In genomic region chr21:44427241-44428120, GRCh38 we compare ENCODE assay signal across 10 cellular contexts. TPM values are rescaled to one million over a fixed set of nuclear protein-coding genes. Genes with fewer than 3 reads are reported as not detected.
DNase-seq lines count a peak whose midpoint lies in the region; ATAC-seq and TF ChIP-seq lines count a peak whose summit lies in the region.
"Had no signal": no experiment of that assay in that cellular context is flagged by ENCODE, and none has a peak within 500 bp of the region (broad histone marks: within the 10 kb centered on the region; RNA-seq: fewer than 3 reads in every experiment).

No MANE protein-coding gene starts in this region.

- DNase-seq in DMS53 (lab: John Stamatoyannopoulos, UW) (peak; percentile 96), NCI-H1092 (lab: John Stamatoyannopoulos, UW) (peak; percentile 47), RWPE2 (ENCODE audit: low spot score) (peak; percentile 60), mesenteric fat pad (ENCODE audit: low spot score) (peak; percentile 62), kidney tubule cell (ENCODE audit: low spot score) (no peak), foreskin fibroblast (no peak)

- no peaks in the 10 kb centered on the region for H3K27me3 ChIP-seq in RWPE2 (ENCODE audit: insufficient read depth, poor library complexity, severe bottlenecking)
- H3K27me3 ChIP-seq: colonic mucosa had no signal

- no peak for TF ChIP-seq CTCF in RWPE2 (IDR thresholded peaks at IDR 0.05; ENCODE audit: poor library complexity, severe bottlenecking)
- no peak for TF ChIP-seq CTCF in foreskin fibroblast (IDR thresholded peaks at IDR 0.05; ENCODE audit: low read depth, low read length)

- no peaks in the 10 kb centered on the region for H3K36me3 ChIP-seq in RWPE2 (ENCODE audit: low read depth)
- H3K36me3 ChIP-seq: colonic mucosa had no signal

- H3K9me3 ChIP-seq in RWPE2 (ENCODE audit: severe bottlenecking): peaks cover 4% of the 10 kb centered on the region
- H3K9me3 ChIP-seq: colonic mucosa had no signal

- ATAC-seq in RWPE2 (ENCODE audit: low read depth) (no peak), GM21528 (IDR thresholded peaks at IDR 0.05; ENCODE audit: low FRiP score, unreplicated experiment) (no peak), HG02938 (IDR thresholded peaks at IDR 0.05; ENCODE audit: unreplicated experiment) (no peak)
- ATAC-seq: GM12878 had no signal

- H3K27ac ChIP-seq in RWPE2 (ENCODE audit: poor library complexity, severe bottlenecking): no peak overlapping the region
- H3K27ac ChIP-seq: colonic mucosa had no signal

- H3K4me1 ChIP-seq in RWPE2 (ENCODE audit: insufficient read depth, poor library complexity, severe bottlenecking): no peaks in the 10 kb centered on the region
- H3K4me1 ChIP-seq: colonic mucosa had no signal

- no peak overlapping the region for H3K4me3 ChIP-seq in RWPE2 (ENCODE audit: severe bottlenecking)
- no peak overlapping the region for H3K4me3 ChIP-seq in foreskin fibroblast (ENCODE audit: low read depth in 1 of 2, low read length in 2 of 2)
- H3K4me3 ChIP-seq: colonic mucosa, GM12878 had no signal

RNA-seq across cellular contexts. Expression of gene LRRC3, which starts 27.8 kb away (rescaled TPM):
- 3.8 TPM for total RNA-seq in mesenteric fat pad

Comparison
In these comparisons a context has a peak if more than half of its experiments do, and no peak if none do; other contexts are left out.
1. DNase-seq: peak in DMS53 (single experiment), NCI-H1092 (single experiment), RWPE2 (single experiment) and mesenteric fat pad (single experiment); none in kidney tubule cell (single experiment) and foreskin fibroblast (0 of 2).